In genomic region chr1:179231923-179232322, GRCh38 we compare ENCODE assay signal across 1 cellular context.
TF ChIP-seq lines count a peak whose summit lies in the region.

No MANE protein-coding gene starts in this region.

TF ChIP-seq in endothelial cell of umbilical vein, 7 proteins besides CTCF, POLR2A, EP300 and RAD21 (continued from another document):
- TF ChIP-seq FOS (IDR thresholded peaks at IDR 0.05; ENCODE audit: borderline replicate concordance, insufficient read depth, low read length) (no peak), MAX (IDR thresholded peaks at IDR 0.05; ENCODE audit: insufficient read depth, insufficient read length) (no peak), POLR2AphosphoS5 (IDR thresholded peaks at IDR 0.05; ENCODE audit: insufficient read depth, low read depth, low read length) (no peak)
